In genomic region chr2:57156231-57156924, GRCh38 we compare ENCODE assay signal across 2 cellular contexts.
TF ChIP-seq lines count a peak whose summit lies in the region.

No MANE protein-coding gene starts in this region.

TF ChIP-seq in HepG2, 621 proteins besides CTCF, POLR2A, EP300 and RAD21 (continued from another document):
- TF ChIP-seq ZNF274 (CRISPR knock-in tag; IDR thresholded peaks at IDR 0.05) (no peak), CREB1 (IDR thresholded peaks at IDR 0.05) (peak; percentile 64), CREB1 (CRISPR knock-in tag; IDR thresholded peaks at IDR 0.05) (no peak), ATF7 (IDR thresholded peaks at IDR 0.05) (peak; percentile 86), ATF7 (CRISPR knock-in tag; IDR thresholded peaks at IDR 0.05) (no peak), ZFP37 (CRISPR knock-in tag; IDR thresholded peaks at IDR 0.05; ENCODE audit: borderline replicate concordance) (no peak), GTF2F1 (IDR thresholded peaks at IDR 0.05; ENCODE audit: low read length) (no peak), ZNF543 (CRISPR knock-in tag; IDR thresholded peaks at IDR 0.05) (no peak), SMARCE1 (IDR thresholded peaks at IDR 0.05; ENCODE audit: borderline replicate concordance) (no peak)

TF ChIP-seq in H1, 55 proteins besides CTCF, POLR2A, EP300 and RAD21 (continued from another document):
- TF ChIP-seq TAF7 (optimal IDR thresholded peaks at IDR 0.05; ENCODE audit: borderline replicate concordance, low read depth, low read length) (no peak), NANOG (IDR thresholded peaks at IDR 0.05; ENCODE audit: insufficient read depth, low read depth, low read length, poor library complexity, severe bottlenecking) (peak; percentile 52), JUND (IDR thresholded peaks at IDR 0.05; ENCODE audit: low read length) (no peak), EGR1 (IDR thresholded peaks at IDR 0.05; ENCODE audit: borderline replicate concordance, low read depth, low read length) (no peak), EZH2 (IDR thresholded peaks at IDR 0.05; ENCODE audit: low read depth, low read length, severe bottlenecking) (no peak), E2F6 (IDR thresholded peaks at IDR 0.05) (no peak)
